8 cellular contexts compared by ENCODE assay signal in the genomic region with DNA sequence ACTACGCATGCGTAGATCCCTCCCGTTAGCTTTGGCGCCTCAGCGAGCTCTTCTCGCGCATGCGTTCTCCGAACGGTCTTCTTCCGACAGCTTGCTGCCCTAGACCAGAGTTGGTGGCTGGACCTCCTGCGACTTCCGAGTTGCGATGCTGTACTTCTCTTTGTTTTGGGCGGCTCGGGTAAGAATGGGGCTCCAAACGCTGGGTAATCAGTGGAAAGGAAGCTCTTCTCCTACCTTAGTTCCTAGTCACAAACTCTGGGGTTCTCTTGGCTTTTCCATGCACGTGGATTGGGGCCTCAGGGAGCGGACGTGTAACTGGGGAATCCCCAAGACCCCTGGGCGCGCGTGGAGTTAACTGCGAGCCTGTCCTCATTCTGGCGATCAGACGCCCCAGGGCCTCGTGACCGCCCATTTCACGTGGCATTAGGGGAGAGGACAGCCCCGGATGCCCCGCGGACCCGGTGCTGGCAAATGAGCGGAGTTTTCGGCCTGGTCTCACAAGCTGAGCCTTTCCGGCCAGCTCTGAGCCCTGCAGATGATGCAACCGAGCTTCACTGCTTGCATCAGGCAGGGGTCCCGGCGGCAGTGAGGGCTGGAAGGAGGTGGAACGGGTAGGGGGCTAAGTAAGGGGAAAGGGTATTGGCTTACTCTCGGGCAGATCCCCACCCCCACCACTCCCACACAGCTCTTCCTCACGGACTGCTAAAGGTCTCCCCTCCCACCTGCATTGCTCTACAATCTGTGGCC. TPM values are rescaled to one million over a fixed set of nuclear protein-coding genes. Genes with fewer than 3 reads are reported as not detected.
DNase-seq lines count a peak whose midpoint lies in the region; ATAC-seq and TF ChIP-seq lines count a peak whose summit lies in the region.

TSS of gene SHMT2 (plus strand) at position 78 of the 747 bp plus-strand sequence. CDS start at position 146, 68 bp downstream.

- peak within 1 kb of the TSS in 1 of 2 donors; percentile 69 for H3K27ac ChIP-seq in aorta (ENCODE audit: low read depth in 1 of 2, low read length in 2 of 2)

- peaks cover 0 to 9% of the 10 kb centered on the region in 2 donors for H3K36me3 ChIP-seq in aorta (ENCODE audit: control insufficient read depth in 1 of 2, insufficient read depth in 2 of 2, low read length in 1 of 2)

- 0 to 1% methylated on average over 42 of the region's 42 CpGs for WGBS in aorta, 2 donors

- TF ChIP-seq POLR2A in GM15510 (IDR thresholded peaks at IDR 0.05; ENCODE audit: borderline replicate concordance, extremely low read depth, insufficient read length), result peak; percentile 67

- H3K4me3 ChIP-seq in astrocyte of the cerebellum (ENCODE audit: low read depth, low read length) (peak within 1 kb of the TSS; percentile 57), aorta (ENCODE audit: low read length in 2 of 2) (peak within 1 kb of the TSS; percentile 41 to 47)

- no peak for TF ChIP-seq CTCF in astrocyte of the cerebellum (IDR thresholded peaks at IDR 0.05; ENCODE audit: low read depth, low read length, missing control alignments)

- ATAC-seq in HG02938 (IDR thresholded peaks at IDR 0.05; ENCODE audit: unreplicated experiment), result peak; percentile 57
- ATAC-seq in aorta (ENCODE audit: low FRiP score), result peak; percentile 82

- intact Hi-C loops in aorta (cut with DNase I), result no loop called here

- no peaks in the 10 kb centered on the region for H3K4me1 ChIP-seq in aorta (ENCODE audit: control insufficient read depth in 1 of 2, insufficient read depth in 2 of 2, low read length in 2 of 2)

- H3K9me3 ChIP-seq in aorta (ENCODE audit: control insufficient read depth, low read length), result no peaks in the 10 kb centered on the region

- DNase-seq in NCI-H2029 treated with DMSO at 0.1 percent for 48 hours (lab: John Stamatoyannopoulos, UW) (peak; percentile 93), T-helper 22 cell (ENCODE audit: low read depth) (peak; percentile 84), astrocyte of the cerebellum (ENCODE audit: low read depth) (peak; percentile 88), hippocampal formation (lab: John Stamatoyannopoulos, UW) (peak; percentile 82 to 94), renal cortical epithelial cell (ENCODE audit: low read depth) (peak; percentile 94), aorta (peak; percentile 97 to 98)

- H3K27me3 ChIP-seq in aorta (ENCODE audit: control insufficient read depth in 1 of 2, insufficient read depth in 2 of 2, low read length in 1 of 2), result no peaks in the 10 kb centered on the region

- in situ Hi-C loops in astrocyte of the cerebellum (cut with HindIII; ENCODE audit: low sequenced_read_pairs), result loop anchor here (10.0 kb wide), 1 partner anchor 45 kb away; no protein-coding TSS in a partner anchor

RNA-seq across cellular contexts. Expression of gene SHMT2, which starts in this region (rescaled TPM):
- total RNA-seq in renal cortical epithelial cell (146 and 208 TPM in 2 replicates), aorta (10 to 100 TPM; 50.3 to 59.1 TPM)
- polyA plus RNA-seq in aorta, result 10 to 100 TPM; 34.3 to 53.4 TPM
